30 cellular contexts compared by ENCODE assay signal in genomic region chr6:74579794-74580193, GRCh38.
"Had no signal": no experiment of that assay in that cellular context is flagged by ENCODE, and none has a peak within 500 bp of the region (broad histone marks: within the 10 kb centered on the region; RNA-seq: fewer than 3 reads in every experiment).

No MANE protein-coding gene starts in this region.

- H3K9ac ChIP-seq: SK-N-SH had no signal

- H3K9me3 ChIP-seq: ascending aorta, body of pancreas, MG63, Peyer's patch, SK-N-SH had no signal

- ATAC-seq: activated CD4-positive, alpha-beta T cell treated with anti-CD3 and anti-CD28 coated beads for 36 hours; activated CD8-positive, alpha-beta T cell treated with anti-CD3 and anti-CD28 coated beads, Interleukin-2, amount 10 ng/mL, durations not matched to agents 7 days and 5 days; activated naive CD4-positive, alpha-beta T cell treated with anti-CD3 and anti-CD28 coated beads, Interleukin-2, amount 50 U/mL, for 72 hours; activated naive CD8-positive, alpha-beta T cell treated with anti-CD3 and anti-CD28 coated beads, Interleukin-2, amount 50 U/mL, for 24 hours; body of pancreas had no signal

- H3K4me2 ChIP-seq: SK-N-SH had no signal

- H3K36me3 ChIP-seq: ascending aorta, MG63, Peyer's patch, SJCRH30 had no signal

- H3K4me3 ChIP-seq: ascending aorta, body of pancreas, MG63, Peyer's patch, SJCRH30 had no signal

- FAIRE-seq: bronchial epithelial cell had no signal

- H3K27me3 ChIP-seq: ascending aorta, body of pancreas, MG63, Peyer's patch, SJCRH30 had no signal

- H3K27ac ChIP-seq: ascending aorta, body of pancreas, Peyer's patch, RWPE1, SJCRH30, VCaP had no signal

- H3K4me1 ChIP-seq: body of pancreas, Peyer's patch had no signal

- DNase-seq: activated CD4-positive, alpha-beta T cell treated with anti-CD3 and anti-CD28 coated beads for 36 hours; activated CD4-positive, alpha-beta T cell treated with anti-CD3 and anti-CD28 coated beads, Interleukin-2, amount 50 U/mL, for 4 hours; activated CD4-positive, CD25-positive, alpha-beta regulatory T cell; activated CD8-positive, alpha-beta memory T cell treated with anti-CD3 and anti-CD28 coated beads, Interleukin-2, amount 50 U/mL, for 48 hours; activated CD8-positive, alpha-beta T cell treated with anti-CD3 and anti-CD28 coated beads, Interleukin-2, amount 10 ng/mL, durations not matched to agents 7 days and 5 days; activated effector memory CD4-positive, alpha-beta T cell treated with Interleukin-2 at 50 U/mL for 16 hours; activated naive CD4-positive, alpha-beta T cell; activated naive CD8-positive, alpha-beta T cell treated with anti-CD3 and anti-CD28 coated beads, Interleukin-2, amount 50 U/mL, for 24 hours; activated T-cell treated with anti-CD3 and anti-CD28 coated beads, Interleukin-2, amount 50 U/mL, for 1 hour; amniotic stem cell; body of pancreas; central memory CD4-positive, alpha-beta T cell; MG63; MV-4-11; NCI-H1105 treated with DMSO at 0.1 percent for 48 hours; NCI-H1436 treated with DMSO at 0.1 percent for 48 hours; NCI-H187 treated with DMSO at 0.1 percent for 48 hours; NCI-H2081 treated with DMSO at 0.1 percent for 48 hours; NCI-H345; NCI-H524; Peyer's patch; Right ventricle myocardium superior; SK-N-SH; T-helper 1 cell had no signal
